Comparison of ENCODE assay signal across 8 cellular contexts in genomic region chrX:153925387-153925738, GRCh38. TPM values are rescaled to one million over a fixed set of nuclear protein-coding genes. Genes with fewer than 3 reads are reported as not detected.
DNase-seq lines count a peak whose midpoint lies in the region; ATAC-seq and TF ChIP-seq lines count a peak whose summit lies in the region.

No MANE protein-coding gene starts in this region.

- 36 to 66% methylated on average over 3 to 4 of the region's 4 CpGs for WGBS in lung, 2 donors

- no peaks in the 10 kb centered on the region for H3K9me3 ChIP-seq in lung (ENCODE audit: control insufficient read depth in 2 of 2, insufficient read depth in 1 of 2, low read length in 1 of 2)

- CTCF ChIA-PET in activated CD4-positive, alpha-beta memory T cell treated with anti-CD3 and anti-CD28 coated beads, Interleukin-2, amount 10 ng/mL, durations not matched to agents 7 days and 5 days (lab: Charles Lee): interaction anchor here (1.0 to 10.4 kb wide), 10 partner anchors 9 to 162 kb away, joined by 3 to 148 read pairs (median 4); partner anchors contain the start of genes NAA10, PLXNB3 and RENBP

- DNase-seq in stimulated activated naive CD8-positive, alpha-beta T cell treated with anti-CD3 and anti-CD28 coated beads, Interleukin-15, Interleukin-2, amounts not matched to agents 100 U/mL and 50 U/mL, for 24 hours: no peak
- DNase-seq in activated CD4-positive, alpha-beta memory T cell treated with anti-CD3 and anti-CD28 coated beads, Interleukin-2, amount 10 ng/mL, durations not matched to agents 7 days and 5 days: no peak
- DNase-seq in lung (ENCODE audit: low spot score) (no peak), NCI-H748 (lab: John Stamatoyannopoulos, UW; ENCODE audit: unreplicated experiment) (no peak), middle frontal gyrus (ENCODE audit: extremely low spot score, low spot score) (no peak)
- no peak for DNase-seq in activated CD8-positive, alpha-beta memory T cell treated with anti-CD3 and anti-CD28 coated beads, Interleukin-2, amount 50 U/mL, for 48 hours

- ATAC-seq in stimulated activated naive CD8-positive, alpha-beta T cell treated with anti-CD3 and anti-CD28 coated beads, Interleukin-15, Interleukin-2, amounts not matched to agents 100 U/mL and 50 U/mL, for 24 hours: no peak
- ATAC-seq in lung (ENCODE audit: insufficient read depth, low FRiP score) (no peak), HG03342 (IDR thresholded peaks at IDR 0.05; ENCODE audit: unreplicated experiment) (no peak)

- peaks cover 0 to 6% of the 10 kb centered on the region in 2 donors for H3K36me3 ChIP-seq in lung (ENCODE audit: control insufficient read depth in 2 of 2, insufficient read depth in 2 of 2, low read length in 2 of 2)

- peak overlapping the region; percentile 97 for H3K27ac Mint-ChIP-seq in stimulated activated naive CD8-positive, alpha-beta T cell treated with anti-CD3 and anti-CD28 coated beads, Interleukin-15, Interleukin-2, amounts not matched to agents 100 ng/mL and 50 ng/mL, for 24 hours
- peak overlapping the region; percentile 97 for H3K27ac Mint-ChIP-seq in activated CD4-positive, alpha-beta memory T cell treated with anti-CD3 and anti-CD28 coated beads, Interleukin-2, amount 10 ng/mL, durations not matched to agents 7 days and 5 days

- H3K36me3 Mint-ChIP-seq in stimulated activated naive CD8-positive, alpha-beta T cell treated with anti-CD3 and anti-CD28 coated beads, Interleukin-15, Interleukin-2, amounts not matched to agents 100 ng/mL and 50 ng/mL, for 24 hours (ENCODE audit: low read depth): peaks cover 16% of the 10 kb centered on the region
- peaks cover 39% of the 10 kb centered on the region for H3K36me3 Mint-ChIP-seq in activated CD4-positive, alpha-beta memory T cell treated with anti-CD3 and anti-CD28 coated beads, Interleukin-2, amount 10 ng/mL, durations not matched to agents 7 days and 5 days (ENCODE audit: low read depth)

- H3K27me3 Mint-ChIP-seq in stimulated activated naive CD8-positive, alpha-beta T cell treated with anti-CD3 and anti-CD28 coated beads, Interleukin-15, Interleukin-2, amounts not matched to agents 100 ng/mL and 50 ng/mL, for 24 hours: no peaks in the 10 kb centered on the region
- no peaks in the 10 kb centered on the region for H3K27me3 Mint-ChIP-seq in activated CD4-positive, alpha-beta memory T cell treated with anti-CD3 and anti-CD28 coated beads, Interleukin-2, amount 10 ng/mL, durations not matched to agents 7 days and 5 days

- H3K9me3 Mint-ChIP-seq in stimulated activated naive CD8-positive, alpha-beta T cell treated with anti-CD3 and anti-CD28 coated beads, Interleukin-15, Interleukin-2, amounts not matched to agents 100 ng/mL and 50 ng/mL, for 24 hours: no peaks in the 10 kb centered on the region
- no peaks in the 10 kb centered on the region for H3K9me3 Mint-ChIP-seq in activated CD4-positive, alpha-beta memory T cell treated with anti-CD3 and anti-CD28 coated beads, Interleukin-2, amount 10 ng/mL, durations not matched to agents 7 days and 5 days

- TF ChIP-seq CTCF in lung (IDR thresholded peaks at IDR 0.05; ENCODE audit: control extremely low read depth, extremely low read depth): no peak

- peak overlapping the region; percentile 28 to 82 for H3K27ac ChIP-seq in lung (ENCODE audit: low read depth in 1 of 2, low read length in 1 of 2)

- H3K4me3 Mint-ChIP-seq in stimulated activated naive CD8-positive, alpha-beta T cell treated with anti-CD3 and anti-CD28 coated beads, Interleukin-15, Interleukin-2, amounts not matched to agents 100 ng/mL and 50 ng/mL, for 24 hours: peak overlapping the region; percentile 93
- H3K4me3 Mint-ChIP-seq in activated CD4-positive, alpha-beta memory T cell treated with anti-CD3 and anti-CD28 coated beads, Interleukin-2, amount 10 ng/mL, durations not matched to agents 7 days and 5 days: peak overlapping the region; percentile 97

- POLR2A ChIA-PET in activated CD4-positive, alpha-beta memory T cell treated with anti-CD3 and anti-CD28 coated beads, Interleukin-2, amount 10 ng/mL, durations not matched to agents 7 days and 5 days (lab: Charles Lee): interaction anchor here (0.8 to 9.6 kb wide), 17 partner anchors 9 to 591 kb away, joined by 3 to 201 read pairs (median 5); partner anchors contain the start of genes FAM3A, HCFC1, IDH3G and IRAK1

- peaks cover 26% of the 10 kb centered on the region for H3K4me1 Mint-ChIP-seq in stimulated activated naive CD8-positive, alpha-beta T cell treated with anti-CD3 and anti-CD28 coated beads, Interleukin-15, Interleukin-2, amounts not matched to agents 100 ng/mL and 50 ng/mL, for 24 hours (ENCODE audit: low read depth)
- peaks cover 32% of the 10 kb centered on the region for H3K4me1 Mint-ChIP-seq in activated CD4-positive, alpha-beta memory T cell treated with anti-CD3 and anti-CD28 coated beads, Interleukin-2, amount 10 ng/mL, durations not matched to agents 7 days and 5 days

- H3K4me3 ChIP-seq in lung: peak overlapping the region; percentile 22

- peaks cover 3% of the 10 kb centered on the region for H3K27me3 ChIP-seq in lung (ENCODE audit: control insufficient read depth, insufficient read depth)

- H3K4me1 ChIP-seq in lung (ENCODE audit: control insufficient read depth in 2 of 2, insufficient read depth in 2 of 2, low read length in 2 of 2): peaks cover 0 to 12% of the 10 kb centered on the region in 2 donors

RNA-seq across cellular contexts. Expression of gene ARHGAP4, which starts 0.7 kb away (rescaled TPM):
- total RNA-seq in activated CD4-positive, alpha-beta memory T cell treated with anti-CD3 and anti-CD28 coated beads, Interleukin-2, amount 10 ng/mL, durations not matched to agents 7 days and 5 days: 100 to 1,000 TPM; 262 to 267 TPM
- 10 to 100 TPM; 34.2 to 85.4 TPM for total RNA-seq in lung
- 100 to 1,000 TPM in 1 of 2 donors, 10 to 100 TPM in 1; 75.3 to 114 TPM for polyA plus RNA-seq in lung

RNA-seq across cellular contexts. Expression of gene NAA10, which starts 9.5 kb away (rescaled TPM):
- 10 to 100 TPM; 63.1 to 63.7 TPM for total RNA-seq in activated CD4-positive, alpha-beta memory T cell treated with anti-CD3 and anti-CD28 coated beads, Interleukin-2, amount 10 ng/mL, durations not matched to agents 7 days and 5 days
- 10 to 100 TPM; 33.1 to 92.0 TPM for total RNA-seq in lung
- polyA plus RNA-seq in lung: 100 to 1,000 TPM; 117 to 146 TPM

RNA-seq across cellular contexts. Expression of gene RENBP, which starts 19.1 kb away (rescaled TPM):
- 10 to 100 TPM; 12.1 to 12.8 TPM for total RNA-seq in activated CD4-positive, alpha-beta memory T cell treated with anti-CD3 and anti-CD28 coated beads, Interleukin-2, amount 10 ng/mL, durations not matched to agents 7 days and 5 days
- 10 to 100 TPM; 16.6 to 53.5 TPM for total RNA-seq in lung
- 10 to 100 TPM; 70.4 to 90.8 TPM for polyA plus RNA-seq in lung

RNA-seq across cellular contexts. Expression of gene AVPR2, which starts 20.9 kb away (rescaled TPM):
- total RNA-seq in activated CD4-positive, alpha-beta memory T cell treated with anti-CD3 and anti-CD28 coated beads, Interleukin-2, amount 10 ng/mL, durations not matched to agents 7 days and 5 days: not detected
- 1 to 10 TPM in 1 of 2 donors, under 1 TPM in 1; 0.98 to 2.5 TPM for total RNA-seq in lung
- polyA plus RNA-seq in lung: under 1 TPM; 0.51 to 0.70 TPM

RNA-seq across cellular contexts. Expression of gene L1CAM, which starts 39.4 kb away (rescaled TPM):
- 1 to 10 TPM; 4.2 to 5.2 TPM for total RNA-seq in activated CD4-positive, alpha-beta memory T cell treated with anti-CD3 and anti-CD28 coated beads, Interleukin-2, amount 10 ng/mL, durations not matched to agents 7 days and 5 days
- total RNA-seq in lung: under 1 TPM; 0.74 to 0.83 TPM
- under 1 TPM; 0.19 to 0.20 TPM for polyA plus RNA-seq in lung
